In the genomic region with DNA sequence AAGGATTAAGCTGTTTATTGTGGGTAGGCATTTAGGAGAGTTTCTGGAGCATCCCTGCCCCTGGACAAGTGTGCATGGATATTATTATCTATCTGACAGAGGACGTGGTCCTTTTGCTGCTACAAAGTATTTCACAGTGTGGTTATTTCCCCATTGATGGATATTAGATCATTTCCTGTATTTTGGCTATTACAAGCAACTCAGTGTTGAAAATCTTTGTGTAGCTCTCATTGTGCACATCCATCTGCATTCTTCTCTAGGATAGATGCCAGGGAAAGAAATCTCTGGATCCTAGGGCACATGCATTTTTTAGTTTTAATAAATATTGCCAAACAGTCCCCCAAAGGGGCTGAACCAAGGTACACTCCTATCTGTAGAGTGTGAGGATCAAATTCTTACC, we compare ENCODE assay signal across 19 cellular contexts.
"Had no signal": no experiment of that assay in that cellular context is flagged by ENCODE, and none has a peak within 500 bp of the region (broad histone marks: within the 10 kb centered on the region; RNA-seq: fewer than 3 reads in every experiment).

No MANE protein-coding gene starts in this region.

- H3K27ac Mint-ChIP-seq: naive thymus-derived CD4-positive, alpha-beta T cell had no signal

- H3K9me3 ChIP-seq: gastrocnemius medialis, testis, upper lobe of right lung, vagina had no signal

- H3K36me3 ChIP-seq: gastrocnemius medialis, tibial nerve, upper lobe of right lung, vagina had no signal

- H3K27ac ChIP-seq: coronary artery, gastrocnemius medialis, testis, tibial nerve, upper lobe of right lung, vagina had no signal

- H3K27me3 Mint-ChIP-seq: naive thymus-derived CD4-positive, alpha-beta T cell had no signal

- ATAC-seq: gastrocnemius medialis; left colon; left ventricle myocardium superior; naive thymus-derived CD4-positive, alpha-beta T cell; right cardiac atrium; upper lobe of right lung had no signal

- DNase-seq: cerebellar nuclear complex; effector CD8-positive, alpha-beta T cell; gastrocnemius medialis; glutamatergic neuron; kidney; left colon; left ventricle myocardium superior; mesendoderm; naive thymus-derived CD4-positive, alpha-beta T cell; right cardiac atrium; small intestine; stimulated activated CD4-positive, alpha-beta T cell treated with anti-CD3 and anti-CD28 coated beads, Interleukin-12 subunit alpha, Interleukin-12 subunit beta, amount 100 ng/mL, for 4 hours; stimulated activated naive CD4-positive, alpha-beta T cell treated with Interleukin-2 at 50 U/mL for 16 hours; testis; upper lobe of right lung had no signal

- H3K4me3 Mint-ChIP-seq: naive thymus-derived CD4-positive, alpha-beta T cell had no signal

- H3K36me3 Mint-ChIP-seq: naive thymus-derived CD4-positive, alpha-beta T cell had no signal

- H3K27me3 ChIP-seq: gastrocnemius medialis, testis, tibial nerve, upper lobe of right lung, vagina had no signal

- H3K4me3 ChIP-seq: coronary artery, gastrocnemius medialis, lung, testis, tibial nerve, upper lobe of right lung, vagina had no signal

- H3K4me1 ChIP-seq: gastrocnemius medialis, testis, tibial nerve, upper lobe of right lung, vagina had no signal
